ENCODE assay signal across 13 cellular contexts in the genomic region with DNA sequence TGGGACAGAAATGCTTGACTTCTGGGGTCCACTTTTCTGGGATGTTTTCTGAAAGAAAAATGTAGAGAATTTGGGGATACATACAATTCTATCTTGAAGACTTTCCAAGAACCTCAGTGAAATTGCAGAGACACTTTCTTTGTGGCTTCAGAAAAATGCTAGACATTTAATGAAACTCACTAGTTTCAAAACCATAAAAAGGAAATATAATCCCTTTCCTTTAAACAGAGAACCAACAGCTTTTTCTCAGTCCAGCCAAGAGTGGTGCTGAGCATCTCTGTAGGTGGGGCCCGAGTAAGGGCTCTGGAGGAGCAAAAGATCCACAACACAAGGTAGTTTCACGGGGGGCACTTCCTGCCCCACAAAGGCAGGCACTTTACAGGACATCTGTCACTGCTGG. TPM values are rescaled to one million over a fixed set of nuclear protein-coding genes. Genes with fewer than 3 reads are reported as not detected.
DNase-seq lines count a peak whose midpoint lies in the region; ATAC-seq and TF ChIP-seq lines count a peak whose summit lies in the region.
"Had no signal": no experiment of that assay in that cellular context is flagged by ENCODE, and none has a peak within 500 bp of the region (broad histone marks: within the 10 kb centered on the region; RNA-seq: fewer than 3 reads in every experiment).

No MANE protein-coding gene starts in this region.

- POLR2A ChIA-PET in activated naive CD8-positive, alpha-beta T cell treated with anti-CD3 and anti-CD28 coated beads, Interleukin-2, amount 10 ng/mL, durations not matched to agents 7 days and 5 days (lab: Charles Lee), result no interaction called here

- H3K27ac Mint-ChIP-seq in activated naive CD8-positive, alpha-beta T cell treated with anti-CD3 and anti-CD28 coated beads, Interleukin-2, amount 10 ng/mL, durations not matched to agents 7 days and 5 days, result peak overlapping the region; percentile 81
- peak overlapping the region; percentile 16 for H3K27ac Mint-ChIP-seq in mesothelial cell of epicardium

- no peaks in the 10 kb centered on the region for H3K27me3 Mint-ChIP-seq in activated naive CD8-positive, alpha-beta T cell treated with anti-CD3 and anti-CD28 coated beads, Interleukin-2, amount 10 ng/mL, durations not matched to agents 7 days and 5 days
- no peaks in the 10 kb centered on the region for H3K27me3 Mint-ChIP-seq in mesothelial cell of epicardium (ENCODE audit: low read depth)

- ATAC-seq in activated naive CD8-positive, alpha-beta T cell treated with anti-CD3 and anti-CD28 coated beads, Interleukin-2, amount 10 ng/mL, durations not matched to agents 7 days and 5 days (ENCODE audit: low read depth), result no peak

- H3K36me3 ChIP-seq in MM.1S (replicated peaks; ENCODE audit: insufficient read depth, low read length), result peaks cover 8% of the 10 kb centered on the region
- peaks cover 10 to 84% (median 51%) of the 10 kb centered on the region in 4 donors for H3K36me3 ChIP-seq in sigmoid colon
- H3K36me3 ChIP-seq in thyroid gland, result peaks cover 49 to 62% of the 10 kb centered on the region in 2 donors

- H3K9me2 ChIP-seq in MM.1S (replicated peaks; ENCODE audit: insufficient read depth, low read length), result no peaks in the 10 kb centered on the region

- H3K27me3 ChIP-seq in MM.1S (replicated peaks; ENCODE audit: insufficient read depth, low read length) (no peaks in the 10 kb centered on the region), sigmoid colon (no peaks in the 10 kb centered on the region), thyroid gland (no peaks in the 10 kb centered on the region)
- H3K27me3 ChIP-seq: right atrium auricular region had no signal

- TF ChIP-seq POLR2A in sigmoid colon (IDR thresholded peaks at IDR 0.05) (no peak), thyroid gland (IDR thresholded peaks at IDR 0.05) (no peak)

- H3K36me3 Mint-ChIP-seq in activated naive CD8-positive, alpha-beta T cell treated with anti-CD3 and anti-CD28 coated beads, Interleukin-2, amount 10 ng/mL, durations not matched to agents 7 days and 5 days, result peaks cover 46% of the 10 kb centered on the region
- H3K36me3 Mint-ChIP-seq in mesothelial cell of epicardium, result peaks cover 37% of the 10 kb centered on the region

- H3K4me3 Mint-ChIP-seq in activated naive CD8-positive, alpha-beta T cell treated with anti-CD3 and anti-CD28 coated beads, Interleukin-2, amount 10 ng/mL, durations not matched to agents 7 days and 5 days, result no peak overlapping the region
- no peak overlapping the region for H3K4me3 Mint-ChIP-seq in mesothelial cell of epicardium

- peaks cover 24% of the 10 kb centered on the region for H3K4me1 Mint-ChIP-seq in activated naive CD8-positive, alpha-beta T cell treated with anti-CD3 and anti-CD28 coated beads, Interleukin-2, amount 10 ng/mL, durations not matched to agents 7 days and 5 days
- peaks cover 9% of the 10 kb centered on the region for H3K4me1 Mint-ChIP-seq in mesothelial cell of epicardium

- DNase-seq in AG20443 (ENCODE audit: low spot score) (peak; percentile 31), GM03348 (ENCODE audit: low spot score) (peak; percentile 47), mesothelial cell of epicardium (ENCODE audit: low spot score in 2 of 2, unreplicated experiment in 2 of 2) (no peak), MM.1S (no peak), sigmoid colon (no peak), NCI-H446 (lab: John Stamatoyannopoulos, UW) (no peak), thyroid gland (no peak)
- no peak for DNase-seq in activated naive CD8-positive, alpha-beta T cell treated with anti-CD3 and anti-CD28 coated beads, Interleukin-2, amount 10 ng/mL, durations not matched to agents 7 days and 5 days
- DNase-seq: NCI-H1092 treated with DMSO at 0.1 percent for 48 hours; NCI-H345; stimulated activated CD4-positive, alpha-beta T cell treated with anti-CD3 and anti-CD28 coated beads, Interleukin-4, amount 100 ng/mL, for 24 hours had no signal

- no peak for TF ChIP-seq EP300 in sigmoid colon (IDR thresholded peaks at IDR 0.05)

- H3K9me3 Mint-ChIP-seq in activated naive CD8-positive, alpha-beta T cell treated with anti-CD3 and anti-CD28 coated beads, Interleukin-2, amount 10 ng/mL, durations not matched to agents 7 days and 5 days, result no peaks in the 10 kb centered on the region
- H3K9me3 Mint-ChIP-seq in mesothelial cell of epicardium, result no peaks in the 10 kb centered on the region

- peaks cover 19% of the 10 kb centered on the region; the same call in 1 of the 2 replicates for H3F3A ChIP-seq in MM.1S (ENCODE audit: insufficient read depth, low read length)

- H3K4me1 ChIP-seq in MM.1S (ENCODE audit: low read length), result peaks cover 7% of the 10 kb centered on the region
- H3K4me1 ChIP-seq in sigmoid colon, result peaks cover 0 to 12% (median 10%) of the 10 kb centered on the region in 4 donors
- H3K4me1 ChIP-seq in thyroid gland, result peaks cover 10 to 14% of the 10 kb centered on the region in 2 donors

- WGBS in sigmoid colon, 2 donors, result 77 to 85% methylated on average over 2 of the region's 2 CpGs
- WGBS in thyroid gland, 2 donors, result 83 to 87% methylated on average over 2 of the region's 2 CpGs

- no peak overlapping the region for H3K4me2 ChIP-seq in MM.1S (ENCODE audit: low read depth, low read length)

- H3K4me3 ChIP-seq in MM.1S (ENCODE audit: low read length), result no peak overlapping the region
- no peak overlapping the region for H3K4me3 ChIP-seq in sigmoid colon
- H3K4me3 ChIP-seq in thyroid gland (replicated peaks in 1 of 3), result no peak overlapping the region
- H3K4me3 ChIP-seq: right atrium auricular region, SK-N-MC had no signal

- intact Hi-C loops in sigmoid colon (cut with DNase I) (no loop called here), thyroid gland (cut with DNase I) (no loop called here)

- no peak overlapping the region for H3K9ac ChIP-seq in MM.1S (ENCODE audit: low read length)

- no peaks in the 10 kb centered on the region for H3K9me3 ChIP-seq in MM.1S (replicated peaks; ENCODE audit: insufficient read depth, low read length)
- H3K9me3 ChIP-seq in sigmoid colon, result no peaks in the 10 kb centered on the region
- no peaks in the 10 kb centered on the region for H3K9me3 ChIP-seq in thyroid gland
- H3K9me3 ChIP-seq: right atrium auricular region had no signal

- peaks cover 44% of the 10 kb centered on the region for H3K79me2 ChIP-seq in MM.1S (ENCODE audit: low read length)

- no peaks in the 10 kb centered on the region; the same call in 1 of the 2 replicates for H4K20me1 ChIP-seq in MM.1S (ENCODE audit: insufficient read depth, low read length)

- H3K27ac ChIP-seq in MM.1S (ENCODE audit: low read length) (no peak overlapping the region), sigmoid colon (no peak overlapping the region), thyroid gland (no peak overlapping the region)
- H3K27ac ChIP-seq: right atrium auricular region, SK-N-MC had no signal

- TF ChIP-seq CTCF in mesothelial cell of epicardium (IDR thresholded peaks at IDR 0.05; ENCODE audit: unreplicated experiment) (no peak), MM.1S (IDR thresholded peaks at IDR 0.05; ENCODE audit: low read length) (no peak), sigmoid colon (IDR thresholded peaks at IDR 0.05) (no peak), thyroid gland (IDR thresholded peaks at IDR 0.05) (no peak)

- H2AFZ ChIP-seq in MM.1S (ENCODE audit: low read length), result no peak overlapping the region

RNA-seq across cellular contexts. Expression of gene GPX1, which starts 4.4 kb away (rescaled TPM):
- 10 to 100 TPM; 86.4 to 90.6 TPM for total RNA-seq in activated naive CD8-positive, alpha-beta T cell treated with anti-CD3 and anti-CD28 coated beads, Interleukin-2, amount 10 ng/mL, durations not matched to agents 7 days and 5 days
- total RNA-seq in mesothelial cell of epicardium (97.9 to 108 TPM (median 98.7 TPM) in 3 replicates), sigmoid colon (100 to 1,000 TPM; 164 to 331 (median 268) TPM), thyroid gland (100 to 1,000 TPM; 161 to 398 (median 226) TPM)
- polyA plus RNA-seq in sigmoid colon, result 100 to 1,000 TPM; 359 to 380 (median 367) TPM

RNA-seq across cellular contexts. Expression of gene USP4, which starts 22.7 kb away (rescaled TPM):
- 10 to 100 TPM; 89.6 to 90.0 TPM for total RNA-seq in activated naive CD8-positive, alpha-beta T cell treated with anti-CD3 and anti-CD28 coated beads, Interleukin-2, amount 10 ng/mL, durations not matched to agents 7 days and 5 days
- total RNA-seq in mesothelial cell of epicardium (53.1 to 55.3 TPM (median 54.5 TPM) in 3 replicates), sigmoid colon (10 to 100 TPM; 16.3 to 28.2 (median 20.5) TPM), thyroid gland (10 to 100 TPM; 19.8 to 32.6 (median 28.5) TPM)
- 10 to 100 TPM; 19.0 to 31.9 (median 22.2) TPM for polyA plus RNA-seq in sigmoid colon

RNA-seq across cellular contexts. Expression of gene RHOA, which starts 49.2 kb away (rescaled TPM):
- total RNA-seq in activated naive CD8-positive, alpha-beta T cell treated with anti-CD3 and anti-CD28 coated beads, Interleukin-2, amount 10 ng/mL, durations not matched to agents 7 days and 5 days, result 100 to 1,000 TPM; 428 to 441 TPM
- total RNA-seq in mesothelial cell of epicardium (248 to 261 TPM (median 250 TPM) in 3 replicates), sigmoid colon (100 to 1,000 TPM; 369 to 440 (median 416) TPM), thyroid gland (100 to 1,000 TPM; 437 to 789 (median 587) TPM)
- 100 to 1,000 TPM; 384 to 516 (median 451) TPM for polyA plus RNA-seq in sigmoid colon

RNA-seq across cellular contexts. Expression of gene TCTA, which starts 49.6 kb away (rescaled TPM):
- 10 to 100 TPM; 30.3 TPM for total RNA-seq in activated naive CD8-positive, alpha-beta T cell treated with anti-CD3 and anti-CD28 coated beads, Interleukin-2, amount 10 ng/mL, durations not matched to agents 7 days and 5 days
- 13.7 to 15.8 TPM (median 13.9 TPM) in 3 replicates for total RNA-seq in mesothelial cell of epicardium
- 10 to 100 TPM; 15.1 to 25.0 (median 16.5) TPM for total RNA-seq in sigmoid colon
- 10 to 100 TPM; 35.1 to 47.6 (median 40.2) TPM for polyA plus RNA-seq in sigmoid colon
- 100 to 1,000 TPM in 2 of 4 donors, 10 to 100 TPM in 2; 50.4 to 177 (median 94.8) TPM for total RNA-seq in thyroid gland

RNA-seq across cellular contexts. Expression of gene AMT, which starts 59.7 kb away (rescaled TPM):
- total RNA-seq in activated naive CD8-positive, alpha-beta T cell treated with anti-CD3 and anti-CD28 coated beads, Interleukin-2, amount 10 ng/mL, durations not matched to agents 7 days and 5 days, result 10 to 100 TPM; 10.0 to 10.3 TPM
- total RNA-seq in mesothelial cell of epicardium, result 30.3 to 33.4 TPM (median 33.0 TPM) in 3 replicates
- 10 to 100 TPM in 1 of 4 donors, 1 to 10 TPM in 3; 3.1 to 16.1 (median 4.6) TPM for total RNA-seq in sigmoid colon
- polyA plus RNA-seq in sigmoid colon, result 10 to 100 TPM; 11.5 to 12.0 (median 11.8) TPM
- total RNA-seq in thyroid gland, result 1 to 10 TPM; 3.5 to 7.9 (median 5.9) TPM

Comparison
In these comparisons a context has a peak if more than half of its experiments do, and no peak if none do; other contexts are left out.
1. DNase-seq: peak in AG20443 (single experiment) and GM03348 (single experiment); none in activated naive CD8-positive, alpha-beta T cell treated with anti-CD3 and anti-CD28 coated beads, Interleukin-2, amount 10 ng/mL, durations not matched to agents 7 days and 5 days (single experiment), mesothelial cell of epicardium (0 of 2), MM.1S (single experiment), sigmoid colon (single experiment), NCI-H446 (0 of 2) and thyroid gland (0 of 2).